16 cellular contexts compared by ENCODE assay signal in the genomic region with DNA sequence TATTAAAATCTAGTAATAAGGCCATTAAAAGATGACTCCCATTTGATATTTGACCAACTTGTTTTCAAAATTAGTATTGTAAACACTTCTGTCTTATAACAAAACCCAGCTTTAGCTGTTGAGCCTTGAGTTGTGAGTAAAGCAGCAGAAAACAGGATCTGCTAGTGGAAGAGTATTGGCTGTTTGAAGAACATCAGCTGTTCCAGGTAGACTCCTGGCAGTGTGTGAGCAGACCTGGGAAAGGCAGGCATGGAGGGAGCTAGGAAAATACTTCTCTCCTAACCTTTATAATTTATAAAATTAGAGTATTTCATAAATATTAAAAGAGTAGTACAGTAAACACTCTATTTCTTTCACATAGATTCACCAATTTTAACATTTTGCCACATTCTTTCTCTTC. TPM values are rescaled to one million over a fixed set of nuclear protein-coding genes. Genes with fewer than 3 reads are reported as not detected.
DNase-seq lines count a peak whose midpoint lies in the region; ATAC-seq and TF ChIP-seq lines count a peak whose summit lies in the region.
"Had no signal": no experiment of that assay in that cellular context is flagged by ENCODE, and none has a peak within 500 bp of the region (broad histone marks: within the 10 kb centered on the region; RNA-seq: fewer than 3 reads in every experiment).

No MANE protein-coding gene starts in this region.

- peak overlapping the region; percentile 80 for H3K27ac Mint-ChIP-seq in activated T-helper 1 cell treated with anti-CD3 and anti-CD28 coated beads, Interleukin-12 subunit alpha, Interleukin-12 subunit beta, Interleukin-2, Interleukin-4 antibody, amounts not matched to agents 30 ng/mL and 10 ng/mL and 1 ng/mL, durations not matched to agents 14 hours and 24 hours and 36 hours

- H3K27me3 Mint-ChIP-seq in activated T-helper 1 cell treated with anti-CD3 and anti-CD28 coated beads, Interleukin-12 subunit alpha, Interleukin-12 subunit beta, Interleukin-2, Interleukin-4 antibody, amounts not matched to agents 30 ng/mL and 10 ng/mL and 1 ng/mL, durations not matched to agents 14 hours and 24 hours and 36 hours (ENCODE audit: insufficient read depth) = no peaks in the 10 kb centered on the region

- TF ChIP-seq CTCF in heart right ventricle (IDR thresholded peaks at IDR 0.05) = no peak

- H3K9me3 Mint-ChIP-seq in activated T-helper 1 cell treated with anti-CD3 and anti-CD28 coated beads, Interleukin-12 subunit alpha, Interleukin-12 subunit beta, Interleukin-2, Interleukin-4 antibody, amounts not matched to agents 30 ng/mL and 10 ng/mL and 1 ng/mL, durations not matched to agents 14 hours and 24 hours and 36 hours = no peaks in the 10 kb centered on the region

- H3K27ac ChIP-seq in heart right ventricle = peak overlapping the region in 6 of 10 donors; percentile 11 to 58 (median 34)
- peak overlapping the region; percentile 56 for H3K27ac ChIP-seq in muscle layer of duodenum (ENCODE audit: low read length)
- H3K27ac ChIP-seq: epithelial cell of prostate, GM23248 had no signal

- peaks cover 11% of the 10 kb centered on the region for H3K36me3 Mint-ChIP-seq in activated T-helper 1 cell treated with anti-CD3 and anti-CD28 coated beads, Interleukin-12 subunit alpha, Interleukin-12 subunit beta, Interleukin-2, Interleukin-4 antibody, amounts not matched to agents 30 ng/mL and 10 ng/mL and 1 ng/mL, durations not matched to agents 14 hours and 24 hours and 36 hours (ENCODE audit: low read depth)

- H3K4me1 Mint-ChIP-seq in activated T-helper 1 cell treated with anti-CD3 and anti-CD28 coated beads, Interleukin-12 subunit alpha, Interleukin-12 subunit beta, Interleukin-2, Interleukin-4 antibody, amounts not matched to agents 30 ng/mL and 10 ng/mL and 1 ng/mL, durations not matched to agents 14 hours and 24 hours and 36 hours (ENCODE audit: low read depth) = peaks cover 31% of the 10 kb centered on the region

- ATAC-seq in heart right ventricle (no peak), Right ventricle myocardium inferior (no peak), sciatic nerve (no peak), HG02981 (IDR thresholded peaks at IDR 0.05; ENCODE audit: unreplicated experiment) (no peak), HG02840 (IDR thresholded peaks at IDR 0.05; ENCODE audit: low FRiP score, unreplicated experiment) (no peak)

- no peaks in the 10 kb centered on the region for H3K9me3 ChIP-seq in heart right ventricle
- no peaks in the 10 kb centered on the region for H3K9me3 ChIP-seq in muscle layer of duodenum (ENCODE audit: control insufficient read depth in 1 of 2, low read length in 2 of 2)
- H3K9me3 ChIP-seq: uterus had no signal

- H3K27me3 ChIP-seq in heart right ventricle = no peaks in the 10 kb centered on the region
- H3K27me3 ChIP-seq in muscle layer of duodenum (ENCODE audit: low read depth, low read length) = no peaks in the 10 kb centered on the region
- H3K27me3 ChIP-seq: uterus had no signal

- H3K4me1 ChIP-seq in heart right ventricle (peaks cover 0 to 66% (median 52%) of the 10 kb centered on the region in 9 donors), muscle layer of duodenum (ENCODE audit: control insufficient read depth in 1 of 2, insufficient read depth in 2 of 2, low read length in 2 of 2) (peaks cover 10 to 24% of the 10 kb centered on the region in 2 donors)

- H3K4me3 Mint-ChIP-seq in activated T-helper 1 cell treated with anti-CD3 and anti-CD28 coated beads, Interleukin-12 subunit alpha, Interleukin-12 subunit beta, Interleukin-2, Interleukin-4 antibody, amounts not matched to agents 30 ng/mL and 10 ng/mL and 1 ng/mL, durations not matched to agents 14 hours and 24 hours and 36 hours = no peak overlapping the region

- no peaks in the 10 kb centered on the region for H3K36me3 ChIP-seq in heart right ventricle
- H3K36me3 ChIP-seq in muscle layer of duodenum (ENCODE audit: control insufficient read depth in 1 of 2, insufficient read depth in 2 of 2, low read length in 2 of 2) = no peaks in the 10 kb centered on the region
- H3K36me3 ChIP-seq: uterus had no signal

- intact Hi-C loops in heart right ventricle (cut with DNase I) (no loop called here), Right ventricle myocardium inferior (cut with DNase I) (no loop called here), sciatic nerve (cut with DNase I) (no loop called here)
- intact Hi-C loops in activated T-helper 1 cell treated with anti-CD3 and anti-CD28 coated beads, Interleukin-12 subunit alpha, Interleukin-12 subunit beta, Interleukin-2, Interleukin-4 antibody, amounts not matched to agents 30 ng/mL and 10 ng/mL and 1 ng/mL, durations not matched to agents 14 hours and 24 hours and 36 hours (cut with micrococcal nuclease) = no loop called here

- DNase-seq in heart right ventricle = no peak
- no peak for DNase-seq in Right ventricle myocardium inferior (ENCODE audit: missing footprints)
- no peak for DNase-seq in activated T-helper 1 cell treated with anti-CD3 and anti-CD28 coated beads, Interleukin-12 subunit alpha, Interleukin-12 subunit beta, Interleukin-2, Interleukin-4 antibody, amounts not matched to agents 30 ng/mL and 10 ng/mL and 1 ng/mL, durations not matched to agents 14 hours and 24 hours and 36 hours (ENCODE audit: low spot score)
- no peak for DNase-seq in sciatic nerve (ENCODE audit: low spot score)
- DNase-seq in COLO668 (lab: John Stamatoyannopoulos, UW; ENCODE audit: unreplicated experiment) = no peak
- DNase-seq: KBM-7; kidney glomerular epithelial cell; NCI-H1417 treated with DMSO at 0.1 percent for 48 hours; NCI-H2227 treated with DMSO at 0.1 percent for 48 hours; stimulated activated CD4-positive, alpha-beta T cell treated with anti-CD3 and anti-CD28 coated beads, Interleukin-2, amount 100 ng/mL, for 24 hours; uterus had no signal

- no peak overlapping the region for H3K4me3 ChIP-seq in heart right ventricle
- no peak overlapping the region for H3K4me3 ChIP-seq in muscle layer of duodenum (ENCODE audit: low read depth in 1 of 2, low read length in 2 of 2)
- H3K4me3 ChIP-seq: GM23248, uterus had no signal

RNA-seq across cellular contexts. Expression of a gene that starts 29.0 kb away (rescaled TPM):
- total RNA-seq in heart right ventricle (10 to 100 TPM; 28.3 to 58.4 (median 51.5) TPM), Right ventricle myocardium inferior (42.6 TPM), sciatic nerve (57.3 TPM)
- 10 to 100 TPM in 1 of 2 donors, 1 to 10 TPM in 1; 3.4 to 15.4 TPM for polyA plus RNA-seq in heart right ventricle
- total RNA-seq in activated T-helper 1 cell treated with anti-CD3 and anti-CD28 coated beads, Interleukin-12 subunit alpha, Interleukin-12 subunit beta, Interleukin-2, Interleukin-4 antibody, amounts not matched to agents 30 ng/mL and 10 ng/mL and 1 ng/mL, durations not matched to agents 14 hours and 24 hours and 36 hours = 24.6 and 26.9 TPM in 2 replicates
